Comparison of ENCODE assay signal across 24 cellular contexts in genomic region chr9:123093141-123093540, GRCh38. TPM values are rescaled to one million over a fixed set of nuclear protein-coding genes. Genes with fewer than 3 reads are reported as not detected.
DNase-seq lines count a peak whose midpoint lies in the region; ATAC-seq and TF ChIP-seq lines count a peak whose summit lies in the region.
"Had no signal": no experiment of that assay in that cellular context is flagged by ENCODE, and none has a peak within 500 bp of the region (broad histone marks: within the 10 kb centered on the region; RNA-seq: fewer than 3 reads in every experiment).

No MANE protein-coding gene starts in this region.

- no peaks in the 10 kb centered on the region for H4K20me1 ChIP-seq in DOHH2 (ENCODE audit: control insufficient read depth, insufficient read depth, low read depth, low read length)

- H3K36me3 Mint-ChIP-seq in stimulated activated memory B cell treated with anti-CD40 and anti-IgM and Interleukin-4, amounts not matched to agents 10 μg/mL and 1 μg/mL and 100 μg/mL, for 72 hours = peaks cover 62% of the 10 kb centered on the region

- no peak for TF ChIP-seq POLR2A in esophagus muscularis mucosa (IDR thresholded peaks at IDR 0.05; ENCODE audit: low read depth)

- peaks cover 87% of the 10 kb centered on the region for H3K4me1 ChIP-seq in DOHH2 (ENCODE audit: control insufficient read depth, low read length)
- H3K4me1 ChIP-seq in esophagus muscularis mucosa = peaks cover 0 to 25% (median 13%) of the 10 kb centered on the region in 4 donors
- H3K4me1 ChIP-seq: A549 had no signal

- peaks cover 71% of the 10 kb centered on the region for H3K79me2 ChIP-seq in DOHH2 (ENCODE audit: control insufficient read depth, low read length)

- peak overlapping the region; percentile 88 for H3K4me2 ChIP-seq in DOHH2 (ENCODE audit: low read length)
- H3K4me2 ChIP-seq: A549 had no signal

- H3K9me2 ChIP-seq in DOHH2 (replicated peaks; ENCODE audit: control insufficient read depth, low read length) = no peaks in the 10 kb centered on the region

- H3K4me1 Mint-ChIP-seq in stimulated activated memory B cell treated with anti-CD40 and anti-IgM and Interleukin-4, amounts not matched to agents 10 μg/mL and 1 μg/mL and 100 μg/mL, for 72 hours = peaks cover 88% of the 10 kb centered on the region
- H3K4me1 Mint-ChIP-seq: CD4-positive, CD25-positive, alpha-beta regulatory T cell had no signal

- WGBS in esophagus muscularis mucosa = 57% methylated on average over 3 of the region's 3 CpGs

- H3K4me3 ChIP-seq in DOHH2 (ENCODE audit: low read length) (peak overlapping the region; percentile 77), esophagus muscularis mucosa (no peak overlapping the region)
- H3K4me3 ChIP-seq: A549, GM23248, SK-N-MC had no signal

- H3K9me3 Mint-ChIP-seq in stimulated activated memory B cell treated with anti-CD40 and anti-IgM and Interleukin-4, amounts not matched to agents 10 μg/mL and 1 μg/mL and 100 μg/mL, for 72 hours = no peaks in the 10 kb centered on the region
- H3K9me3 Mint-ChIP-seq: CD4-positive, CD25-positive, alpha-beta regulatory T cell had no signal

- no peak overlapping the region for H3K4me3 Mint-ChIP-seq in stimulated activated memory B cell treated with anti-CD40 and anti-IgM and Interleukin-4, amounts not matched to agents 10 μg/mL and 1 μg/mL and 100 μg/mL, for 72 hours
- H3K4me3 Mint-ChIP-seq: CD4-positive, CD25-positive, alpha-beta regulatory T cell had no signal

- peak overlapping the region; percentile 53 for H3K27ac Mint-ChIP-seq in stimulated activated memory B cell treated with anti-CD40 and anti-IgM and Interleukin-4, amounts not matched to agents 10 μg/mL and 1 μg/mL and 100 μg/mL, for 72 hours
- H3K27ac Mint-ChIP-seq: CD4-positive, CD25-positive, alpha-beta regulatory T cell had no signal

- H3K27ac ChIP-seq in DOHH2 (ENCODE audit: low read depth, low read length) (peak overlapping the region; percentile 96), esophagus muscularis mucosa (replicated peaks in 1 of 4) (no peak overlapping the region)
- H3K27ac ChIP-seq: A549, GM23248, SK-N-MC had no signal

- DNase-seq in LHCN-M2 (ENCODE audit: low read depth) (peak; percentile 54), esophagus muscularis mucosa (ENCODE audit: extremely low spot score) (peak; percentile 85), cerebellar nuclear complex (lab: John Stamatoyannopoulos, UW) (no peak), NCI-H526 (lab: John Stamatoyannopoulos, UW) (no peak)
- DNase-seq: CD4-positive, CD25-positive, alpha-beta regulatory T cell; GM23248; HCEC 1CT; KG1; MV-4-11; NCI-H1105 treated with DMSO at 0.1 percent for 48 hours; NCI-H2029 treated with DMSO at 0.1 percent for 48 hours; NCI-H2171; NCI-H524 treated with DMSO at 0.1 percent for 48 hours; PC-3; RPMI8226; SHP77; SW 1271 had no signal

- peaks cover 29% of the 10 kb centered on the region for H3F3A ChIP-seq in DOHH2 (ENCODE audit: control insufficient read depth, insufficient read depth)

- no peaks in the 10 kb centered on the region for H3K27me3 ChIP-seq in DOHH2 (ENCODE audit: control insufficient read depth, low read length)
- no peaks in the 10 kb centered on the region for H3K27me3 ChIP-seq in esophagus muscularis mucosa

- intact Hi-C loops in esophagus muscularis mucosa (cut with DNase I) = loop anchor here (5.0 kb wide), 1 partner anchor 254 kb away; no protein-coding TSS in a partner anchor

- H3K9me3 ChIP-seq in DOHH2 (ENCODE audit: control insufficient read depth, insufficient read depth, low read length) = no peaks in the 10 kb centered on the region
- H3K9me3 ChIP-seq in esophagus muscularis mucosa = no peaks in the 10 kb centered on the region
- H3K9me3 ChIP-seq: A549 had no signal

- H3K36me3 ChIP-seq in DOHH2 (ENCODE audit: control insufficient read depth, low read length) = peaks cover 82% of the 10 kb centered on the region
- H3K36me3 ChIP-seq in esophagus muscularis mucosa = peaks cover 28 to 90% (median 69%) of the 10 kb centered on the region in 4 donors

- no peak for TF ChIP-seq EP300 in esophagus muscularis mucosa (IDR thresholded peaks at IDR 0.05)

- no peak for ATAC-seq in stimulated activated memory B cell treated with anti-CD40 and anti-IgM and Interleukin-4, amounts not matched to agents 10 μg/mL and 1 μg/mL and 100 μg/mL, for 72 hours
- no peak for ATAC-seq in GM19467 (IDR thresholded peaks at IDR 0.05; ENCODE audit: unreplicated experiment)
- ATAC-seq: A549, PC-3 had no signal

- no peak for TF ChIP-seq CTCF in DOHH2 (IDR thresholded peaks at IDR 0.05; ENCODE audit: low read depth, low read length, poor library complexity, severe bottlenecking)
- TF ChIP-seq CTCF in esophagus muscularis mucosa (IDR thresholded peaks at IDR 0.05) = no peak

- no peaks in the 10 kb centered on the region for H3K27me3 Mint-ChIP-seq in stimulated activated memory B cell treated with anti-CD40 and anti-IgM and Interleukin-4, amounts not matched to agents 10 μg/mL and 1 μg/mL and 100 μg/mL, for 72 hours
- H3K27me3 Mint-ChIP-seq: CD4-positive, CD25-positive, alpha-beta regulatory T cell had no signal

RNA-seq across cellular contexts. Expression of gene GPR21, which starts 59.7 kb away (rescaled TPM):
- total RNA-seq in LHCN-M2 (2014; rRNA removed) (0.11 TPM in 1 of 2 replicates, not detected in the other), esophagus muscularis mucosa (1 to 10 TPM in 1 of 4 donors, under 1 TPM in 2, not detected in 1; 0.33 to 1.1 (median 0.52) TPM)
- 0.09 TPM for polyA plus RNA-seq in LHCN-M2 (2012)
- total RNA-seq: M059J had no signal
- polyA plus RNA-seq: BJ; CD4-positive, CD25-positive, alpha-beta regulatory T cell; GM23248 had no signal

Comparison
In these comparisons a context has a peak if more than half of its experiments do, and no peak if none do; other contexts are left out.
1. DNase-seq: peak in LHCN-M2 (single experiment) and esophagus muscularis mucosa (single experiment); none in cerebellar nuclear complex (0 of 2) and NCI-H526 (0 of 2).